In genomic region chr4:92305148-92305877, GRCh38 we compare ENCODE assay signal across 8 cellular contexts. TPM values are rescaled to one million over a fixed set of nuclear protein-coding genes. Genes with fewer than 3 reads are reported as not detected.
DNase-seq lines count a peak whose midpoint lies in the region; FAIRE-seq and TF ChIP-seq lines count a peak whose summit lies in the region.

No MANE protein-coding gene starts in this region.

- peak; percentile 40 for DNase-seq in 8988T
- DNase-seq in HCEC 1CT, result peak; percentile 42
- peak; percentile 20 for DNase-seq in SHP77 treated with DMSO at 0.1 percent for 48 hours (lab: John Stamatoyannopoulos, UW)
- DNase-seq in fibroblast of pulmonary artery (ENCODE audit: low read depth), result peak; percentile 62
- DNase-seq in activated CD4-positive, alpha-beta memory T cell treated with anti-CD3 and anti-CD28 coated beads, Interleukin-2, amount 10 ng/mL, durations not matched to agents 7 days and 5 days, result no peak
- DNase-seq in stimulated activated CD8-positive, alpha-beta memory T cell treated with anti-CD3 and anti-CD28 coated beads, Interleukin-4, amount 100 ng/mL, for 48 hours, result no peak
- no peak for DNase-seq in GM12892 (ENCODE audit: insufficient read length)

- H3K4me3 ChIP-seq in fibroblast of pulmonary artery (replicated peaks; ENCODE audit: low read depth, low read length), result peak overlapping the region; percentile 53

- no peak for TF ChIP-seq CTCF in fibroblast of pulmonary artery (IDR thresholded peaks at IDR 0.05; ENCODE audit: low read length, missing control alignments)
- TF ChIP-seq CTCF in nephron (IDR thresholded peaks at IDR 0.05; ENCODE audit: unreplicated experiment in 3 of 3), result no peak

- H3K27me3 Mint-ChIP-seq in nephron (ENCODE audit: low read depth), result peaks cover 72% of the 10 kb centered on the region
- H3K27me3 Mint-ChIP-seq in activated CD4-positive, alpha-beta memory T cell treated with anti-CD3 and anti-CD28 coated beads, Interleukin-2, amount 10 ng/mL, durations not matched to agents 7 days and 5 days, result peaks cover 34% of the 10 kb centered on the region

- H3K36me3 Mint-ChIP-seq in nephron (ENCODE audit: low read depth), result no peaks in the 10 kb centered on the region
- no peaks in the 10 kb centered on the region for H3K36me3 Mint-ChIP-seq in activated CD4-positive, alpha-beta memory T cell treated with anti-CD3 and anti-CD28 coated beads, Interleukin-2, amount 10 ng/mL, durations not matched to agents 7 days and 5 days (ENCODE audit: low read depth)

- no peak for TF ChIP-seq POLR2A in GM12892 (IDR thresholded peaks at IDR 0.05; ENCODE audit: low read depth, low read length)

- peak overlapping the region; percentile 92 to 97 (median 95) for H3K4me3 Mint-ChIP-seq in nephron
- no peak overlapping the region for H3K4me3 Mint-ChIP-seq in activated CD4-positive, alpha-beta memory T cell treated with anti-CD3 and anti-CD28 coated beads, Interleukin-2, amount 10 ng/mL, durations not matched to agents 7 days and 5 days

- H3K4me1 Mint-ChIP-seq in nephron, result peaks cover 21% of the 10 kb centered on the region
- H3K4me1 Mint-ChIP-seq in activated CD4-positive, alpha-beta memory T cell treated with anti-CD3 and anti-CD28 coated beads, Interleukin-2, amount 10 ng/mL, durations not matched to agents 7 days and 5 days, result peaks cover 1% of the 10 kb centered on the region

- H3K9me3 Mint-ChIP-seq in nephron, result no peaks in the 10 kb centered on the region
- H3K9me3 Mint-ChIP-seq in activated CD4-positive, alpha-beta memory T cell treated with anti-CD3 and anti-CD28 coated beads, Interleukin-2, amount 10 ng/mL, durations not matched to agents 7 days and 5 days, result no peaks in the 10 kb centered on the region

- CTCF ChIA-PET in activated CD4-positive, alpha-beta memory T cell treated with anti-CD3 and anti-CD28 coated beads, Interleukin-2, amount 10 ng/mL, durations not matched to agents 7 days and 5 days (lab: Charles Lee), result no interaction called here

- POLR2A ChIA-PET in activated CD4-positive, alpha-beta memory T cell treated with anti-CD3 and anti-CD28 coated beads, Interleukin-2, amount 10 ng/mL, durations not matched to agents 7 days and 5 days (lab: Charles Lee), result no interaction called here

- FAIRE-seq in GM12892 (lab: Jason Lieb, UNC), result no peak

- H3K27ac Mint-ChIP-seq in nephron, result peak overlapping the region; percentile 66 to 92 (median 90)
- no peak overlapping the region for H3K27ac Mint-ChIP-seq in activated CD4-positive, alpha-beta memory T cell treated with anti-CD3 and anti-CD28 coated beads, Interleukin-2, amount 10 ng/mL, durations not matched to agents 7 days and 5 days

RNA-seq across cellular contexts. Expression of gene GRID2, which starts 1.5 kb away (rescaled TPM):
- not detected for total RNA-seq in activated CD4-positive, alpha-beta memory T cell treated with anti-CD3 and anti-CD28 coated beads, Interleukin-2, amount 10 ng/mL, durations not matched to agents 7 days and 5 days
- polyA plus RNA-seq in GM12892 (2012; ENCODE audit: missing spikeins), result 0.32 TPM

Comparison
In these comparisons a context has a peak if more than half of its experiments do, and no peak if none do; other contexts are left out.
1. DNase-seq: peak in 8988T (single experiment), HCEC 1CT (single experiment), SHP77 treated with DMSO at 0.1 percent for 48 hours (single experiment) and fibroblast of pulmonary artery (single experiment); none in activated CD4-positive, alpha-beta memory T cell treated with anti-CD3 and anti-CD28 coated beads, Interleukin-2, amount 10 ng/mL, durations not matched to agents 7 days and 5 days (single experiment), stimulated activated CD8-positive, alpha-beta memory T cell treated with anti-CD3 and anti-CD28 coated beads, Interleukin-4, amount 100 ng/mL, for 48 hours (single experiment) and GM12892 (single experiment).